ENCODE assay signal across 9 cellular contexts in the genomic region with DNA sequence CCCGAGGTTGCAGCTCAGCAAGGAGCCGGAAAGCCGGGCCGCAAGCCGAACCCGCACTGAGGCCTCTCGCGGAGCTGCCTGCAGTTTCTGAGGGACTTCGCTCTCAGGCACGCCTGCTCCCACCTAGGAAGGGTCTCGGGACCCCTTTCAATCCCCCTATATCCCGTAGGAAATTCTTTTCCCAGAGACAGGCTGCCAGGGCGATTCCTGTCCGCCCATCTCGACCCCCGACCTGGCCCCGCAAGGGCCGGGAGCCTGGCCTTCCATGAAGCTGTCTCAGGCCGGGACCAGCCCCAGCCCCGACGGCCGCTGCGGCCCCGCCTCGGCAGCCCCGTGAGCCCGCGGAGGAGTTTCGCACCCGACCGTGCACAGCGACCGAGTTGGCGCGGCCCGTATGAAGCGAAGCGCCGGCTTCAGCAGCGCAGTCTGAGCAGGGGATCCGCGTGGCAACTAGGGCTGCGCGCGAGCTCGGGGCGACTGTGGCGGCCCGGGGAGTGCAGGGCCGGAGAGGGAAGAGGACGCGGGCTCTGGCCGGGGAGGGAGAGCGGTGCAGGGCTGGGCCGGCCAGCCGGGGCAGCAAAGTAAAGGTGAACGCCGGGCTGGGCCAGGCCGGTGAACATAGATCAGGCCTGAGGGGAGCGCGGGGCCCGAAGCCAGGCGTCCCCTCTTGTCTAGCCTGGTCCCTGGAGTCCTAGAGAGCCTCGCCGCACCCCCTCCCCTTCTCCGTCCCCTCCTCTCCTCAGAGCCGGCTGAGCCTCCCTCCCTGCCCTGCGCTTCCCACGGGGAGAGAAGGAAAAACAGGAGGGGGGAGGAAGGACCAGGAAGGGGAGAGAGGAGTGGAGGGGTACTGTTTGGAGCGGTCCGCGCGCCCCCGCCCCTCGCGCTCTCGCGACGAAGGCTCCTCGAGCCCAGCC. TPM values are rescaled to one million over a fixed set of nuclear protein-coding genes. Genes with fewer than 3 reads are reported as not detected.
DNase-seq lines count a peak whose midpoint lies in the region; ATAC-seq and TF ChIP-seq lines count a peak whose summit lies in the region.
"Had no signal": no experiment of that assay in that cellular context is flagged by ENCODE, and none has a peak within 500 bp of the region (broad histone marks: within the 10 kb centered on the region; RNA-seq: fewer than 3 reads in every experiment).

No MANE protein-coding gene starts in this region.

- TF ChIP-seq CTCF in RWPE2 (IDR thresholded peaks at IDR 0.05; ENCODE audit: poor library complexity, severe bottlenecking) (no peak), heart left ventricle (IDR thresholded peaks at IDR 0.05) (no peak), spleen (IDR thresholded peaks at IDR 0.05 in 8 of 11, conservative IDR thresholded peaks at IDR 0.05 in 3 of 11) (no peak), upper lobe of right lung (IDR thresholded peaks at IDR 0.05) (no peak)

- DNase-seq in NCI-H82 (lab: John Stamatoyannopoulos, UW), result peak; percentile 27
- DNase-seq in NCI-H82 treated with DMSO at 0.1 percent for 48 hours (lab: John Stamatoyannopoulos, UW; ENCODE audit: unreplicated experiment), result no peak
- DNase-seq in RWPE2 (ENCODE audit: low spot score), result no peak
- DNase-seq in heart left ventricle, result no peak
- DNase-seq in spleen, result no peak
- no peak for DNase-seq in upper lobe of right lung
- DNase-seq in NCI-H524 treated with DMSO at 0.1 percent for 48 hours (lab: John Stamatoyannopoulos, UW), result no peak

- H3K4me3 ChIP-seq in RWPE2 (ENCODE audit: severe bottlenecking) (no peak overlapping the region), heart left ventricle (peak overlapping the region in 5 of 12 donors; percentile 4 to 13 (median 12)), spleen (peak overlapping the region in 7 of 8 donors; percentile 6 to 52 (median 12)), upper lobe of right lung (no peak overlapping the region)

- H3K36me3 ChIP-seq in RWPE2 (ENCODE audit: low read depth) (no peaks in the 10 kb centered on the region), heart left ventricle (no peaks in the 10 kb centered on the region), spleen (no peaks in the 10 kb centered on the region), upper lobe of right lung (no peaks in the 10 kb centered on the region)

- ATAC-seq in RWPE2 (ENCODE audit: low read depth) (peak; percentile 60), heart left ventricle (peak in 3 of 4 donors; percentile 12 to 32 (median 27)), upper lobe of right lung (no peak), GM18873 (IDR thresholded peaks at IDR 0.05; ENCODE audit: low FRiP score, unreplicated experiment) (no peak)

- peaks cover 97% of the 10 kb centered on the region for H3K27me3 ChIP-seq in RWPE2 (ENCODE audit: insufficient read depth, poor library complexity, severe bottlenecking)
- peaks cover 83 to 100% (median 97%) of the 10 kb centered on the region in 9 donors for H3K27me3 ChIP-seq in heart left ventricle
- peaks cover 36 to 100% (median 99%) of the 10 kb centered on the region in 7 donors for H3K27me3 ChIP-seq in spleen (replicated peaks in 1 of 7)
- H3K27me3 ChIP-seq in upper lobe of right lung, result peaks cover 100% of the 10 kb centered on the region

- 2 to 3% (median 2%) methylated on average over 49 to 80 of the region's 80 CpGs for WGBS in heart left ventricle, 4 donors
- WGBS in spleen, 5 donors, result 2 to 4% (median 3%) methylated on average over 35 to 80 of the region's 80 CpGs

- intact Hi-C loops in heart left ventricle (cut with DNase I), result loop anchor here in 1 of 10 donors (10.0 kb wide), 1 partner anchor 179 kb away; no protein-coding TSS in a partner anchor
- intact Hi-C loops in spleen (cut with DNase I; ENCODE audit: low total_unique reads), result no loop called here
- intact Hi-C loops in upper lobe of right lung (cut with DNase I), result no loop called here

- no peak for TF ChIP-seq POLR2A in heart left ventricle (IDR thresholded peaks at IDR 0.05)
- TF ChIP-seq POLR2A in spleen (IDR thresholded peaks at IDR 0.05), result no peak

- H3K27ac ChIP-seq in RWPE2 (ENCODE audit: poor library complexity, severe bottlenecking) (no peak overlapping the region), heart left ventricle (no peak overlapping the region), spleen (no peak overlapping the region), upper lobe of right lung (no peak overlapping the region)
- H3K27ac ChIP-seq: HL-60 had no signal

- H3K4me1 ChIP-seq in RWPE2 (ENCODE audit: insufficient read depth, poor library complexity, severe bottlenecking) (no peaks in the 10 kb centered on the region), heart left ventricle (peaks cover 2 to 75% (median 48%) of the 10 kb centered on the region in 12 donors), spleen (peaks cover 41 to 81% (median 72%) of the 10 kb centered on the region in 6 donors), upper lobe of right lung (peaks cover 52% of the 10 kb centered on the region)

- peaks cover 5% of the 10 kb centered on the region for H3K9me3 ChIP-seq in RWPE2 (ENCODE audit: severe bottlenecking)
- no peaks in the 10 kb centered on the region for H3K9me3 ChIP-seq in heart left ventricle
- no peaks in the 10 kb centered on the region for H3K9me3 ChIP-seq in spleen
- no peaks in the 10 kb centered on the region for H3K9me3 ChIP-seq in upper lobe of right lung

RNA-seq across cellular contexts. Expression of gene PRDM12, which starts 0.9 kb away (rescaled TPM):
- total RNA-seq in heart left ventricle, result under 1 TPM in 1 of 9 donors, not detected in 8; 0.14 TPM
- polyA plus RNA-seq in heart left ventricle, result not detected
- not detected for total RNA-seq in spleen
- polyA plus RNA-seq in spleen, result under 1 TPM in 2 of 3 donors, not detected in 1; 0.06 to 0.07 TPM
- not detected for total RNA-seq in upper lobe of right lung

RNA-seq across cellular contexts. Expression of gene EXOSC2, which starts 30.1 kb away (rescaled TPM):
- total RNA-seq in heart left ventricle, result 10 to 100 TPM; 10.6 to 16.0 (median 13.1) TPM
- 10 to 100 TPM; 10.6 to 19.7 TPM for polyA plus RNA-seq in heart left ventricle
- 10 to 100 TPM; 23.8 to 34.6 (median 26.1) TPM for total RNA-seq in spleen
- 10 to 100 TPM; 16.9 to 22.8 (median 17.2) TPM for polyA plus RNA-seq in spleen
- 23.0 TPM for total RNA-seq in upper lobe of right lung

Comparison
In these comparisons a context has a peak if more than half of its experiments do, and no peak if none do; other contexts are left out.
1. ATAC-seq: peak in RWPE2 (single experiment) and heart left ventricle (3 of 4); none in upper lobe of right lung (single experiment) and GM18873 (single experiment).
2. H3K4me3 ChIP-seq: peak in spleen (7 of 8); none in RWPE2 (single experiment) and upper lobe of right lung (single experiment).